ENCODE assay signal across 25 cellular contexts in the genomic region with DNA sequence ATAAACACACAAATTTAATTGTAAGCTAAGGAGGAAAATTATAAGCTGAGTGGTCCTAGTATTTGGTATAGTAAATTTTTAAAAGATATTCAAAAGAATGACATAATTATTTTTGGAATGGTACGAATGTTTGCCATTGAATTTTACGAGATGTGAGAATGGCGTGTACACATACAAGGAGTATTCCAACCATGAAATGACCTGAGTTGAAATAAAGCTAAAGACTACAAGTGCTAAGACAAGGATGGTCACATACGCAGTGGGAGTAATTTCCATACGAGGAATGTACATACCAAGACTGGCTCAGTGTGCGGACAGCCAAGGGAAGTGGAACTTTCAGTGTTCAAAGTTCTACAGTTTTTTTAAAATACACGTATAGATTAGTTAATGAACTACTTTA.
"Had no signal": no experiment of that assay in that cellular context is flagged by ENCODE, and none has a peak within 500 bp of the region (broad histone marks: within the 10 kb centered on the region; RNA-seq: fewer than 3 reads in every experiment).

No MANE protein-coding gene starts in this region.

- DNase-seq: effector CD8-positive, alpha-beta T cell; effector memory CD8-positive, alpha-beta T cell; endodermal cell; erythroblast; esophagus squamous epithelium; foreskin fibroblast; foreskin melanocyte; gastrocnemius medialis; glutamatergic neuron; head of caudate nucleus; heart right ventricle; hippocampal formation; left cardiac atrium; left lung; left ventricle myocardium superior; lower lobe of right lung; mesenchymal stem cell; mucosa of descending colon; naive B cell had no signal

- H3K9me3 ChIP-seq: esophagus squamous epithelium, gastrocnemius medialis, left lung, lower lobe of right lung, mucosa of descending colon had no signal

- FAIRE-seq: colon, endometrium, islet of Langerhans, keratinocyte had no signal

- H3K4me1 ChIP-seq: esophagus squamous epithelium, gastrocnemius medialis had no signal

- H3K27ac ChIP-seq: coronary artery, epithelial cell of prostate, esophagus squamous epithelium, gastrocnemius medialis, heart right ventricle, left lung, lower lobe of right lung had no signal

- H3K4me3 ChIP-seq: coronary artery, esophagus squamous epithelium, gastrocnemius medialis, heart right ventricle, left lung, lower lobe of right lung, mucosa of descending colon had no signal

- H3K27me3 ChIP-seq: esophagus squamous epithelium, gastrocnemius medialis, heart right ventricle, left lung had no signal

- H3K36me3 ChIP-seq: esophagus squamous epithelium, gastrocnemius medialis, heart right ventricle, left lung, lower lobe of right lung had no signal
